1 cellular context compared by ENCODE assay signal in the genomic region with DNA sequence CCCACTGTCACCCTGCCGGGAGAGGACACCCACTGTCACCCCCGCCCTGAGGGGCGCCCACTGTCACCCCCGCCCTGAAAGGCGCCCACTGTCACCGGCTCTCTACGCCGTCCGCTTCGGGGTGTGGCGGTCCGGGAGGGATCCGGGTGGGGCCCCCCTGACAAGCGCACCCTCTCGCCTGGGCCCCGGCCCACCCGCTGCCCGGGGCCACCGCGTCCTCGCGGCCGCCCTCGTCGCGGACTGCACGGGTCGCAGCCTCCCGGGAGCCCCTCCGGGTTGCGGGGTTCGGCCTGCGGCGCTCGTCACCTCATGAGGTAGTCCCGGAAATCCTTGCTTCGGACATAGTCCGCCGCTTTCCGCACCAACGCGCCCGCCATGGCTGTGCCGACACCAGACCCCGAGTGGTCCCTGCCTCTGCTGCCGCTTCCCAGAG.
A peak's percentile ranks its signal among the peaks of the same experiment; 100 is the strongest.
TF ChIP-seq lines count a peak whose summit lies in the region.

No MANE protein-coding gene starts in this region.

TF ChIP-seq in K562, 482 proteins besides CTCF, POLR2A, EP300 and RAD21 (continued from another document and continues in another):
- TF ChIP-seq ZNF318 (IDR thresholded peaks at IDR 0.05; ENCODE audit: borderline replicate concordance in 1 of 2, low read depth in 1 of 2) (no peak), RFX5 (IDR thresholded peaks at IDR 0.05; ENCODE audit: low read depth, low read length) (no peak), CREB3 (tag; conservative IDR thresholded peaks at IDR 0.05; ENCODE audit: low read depth) (no peak), UBTF (IDR thresholded peaks at IDR 0.05; ENCODE audit: borderline replicate concordance in 1 of 2, low read depth in 2 of 2, low read length in 2 of 2) (no peak), DIDO1 (tag; IDR thresholded peaks at IDR 0.05; ENCODE audit: low read depth) (no peak), ZKSCAN1 (IDR thresholded peaks at IDR 0.05; ENCODE audit: low read depth, low read length) (no peak), PHF20 (IDR thresholded peaks at IDR 0.05; ENCODE audit: partially characterized antibody) (no peak), NFRKB (IDR thresholded peaks at IDR 0.05; ENCODE audit: low read depth) (no peak), ZBTB7A (IDR thresholded peaks at IDR 0.05; ENCODE audit: borderline replicate concordance, control insufficient read depth, low read depth, low read length) (peak; percentile 89), ZNF3 (CRISPR knock-in tag; IDR thresholded peaks at IDR 0.05) (no peak), ZNF395 (CRISPR knock-in tag; IDR thresholded peaks at IDR 0.05) (0 out of 2 replicates have a peak, but pooled peaks have one; percentile 18), ILK (tag; IDR thresholded peaks at IDR 0.05; ENCODE audit: borderline replicate concordance, low read depth) (no peak), ZNF133 (CRISPR knock-in tag; IDR thresholded peaks at IDR 0.05) (no peak), GTF2E2 (tag; IDR thresholded peaks at IDR 0.05) (no peak), NFIC (IDR thresholded peaks at IDR 0.05) (no peak), ZBTB49 (CRISPR knock-in tag; IDR thresholded peaks at IDR 0.05; ENCODE audit: borderline replicate concordance) (0 out of 2 replicates have a peak, but pooled peaks have one; percentile 22), TEAD4 (IDR thresholded peaks at IDR 0.05; ENCODE audit: low read length) (no peak), TEAD4 (CRISPR knock-in tag; IDR thresholded peaks at IDR 0.05; ENCODE audit: borderline replicate concordance) (peak; percentile 41; the same call in 1 of the 2 replicates), GABPA (tag; conservative IDR thresholded peaks at IDR 0.05; ENCODE audit: low read depth) (no peak), ZNF143 (CRISPR knock-in tag; IDR thresholded peaks at IDR 0.05) (no peak), ZNF431 (CRISPR knock-in tag; IDR thresholded peaks at IDR 0.05) (no peak), PHF21A (IDR thresholded peaks at IDR 0.05; ENCODE audit: borderline replicate concordance, low read depth) (0 out of 2 replicates have a peak, but pooled peaks have one; percentile 9), NCOA1 (IDR thresholded peaks at IDR 0.05; ENCODE audit: low read depth) (no peak), ELF1 (tag; IDR thresholded peaks at IDR 0.05) (0 out of 2 replicates have a peak, but pooled peaks have one; percentile 5), ZNF184 (CRISPR knock-in tag; IDR thresholded peaks at IDR 0.05) (no peak), KDM1A (IDR thresholded peaks at IDR 0.05) (no peak), PRMT5 (CRISPR knock-in tag; IDR thresholded peaks at IDR 0.05) (no peak), PHF8 (IDR thresholded peaks at IDR 0.05; ENCODE audit: borderline replicate concordance, low read length) (peak; percentile 75; the same call in 1 of the 2 replicates), KLF16 (IDR thresholded peaks at IDR 0.05) (no peak)
- TF ChIP-seq, protein P1, sequence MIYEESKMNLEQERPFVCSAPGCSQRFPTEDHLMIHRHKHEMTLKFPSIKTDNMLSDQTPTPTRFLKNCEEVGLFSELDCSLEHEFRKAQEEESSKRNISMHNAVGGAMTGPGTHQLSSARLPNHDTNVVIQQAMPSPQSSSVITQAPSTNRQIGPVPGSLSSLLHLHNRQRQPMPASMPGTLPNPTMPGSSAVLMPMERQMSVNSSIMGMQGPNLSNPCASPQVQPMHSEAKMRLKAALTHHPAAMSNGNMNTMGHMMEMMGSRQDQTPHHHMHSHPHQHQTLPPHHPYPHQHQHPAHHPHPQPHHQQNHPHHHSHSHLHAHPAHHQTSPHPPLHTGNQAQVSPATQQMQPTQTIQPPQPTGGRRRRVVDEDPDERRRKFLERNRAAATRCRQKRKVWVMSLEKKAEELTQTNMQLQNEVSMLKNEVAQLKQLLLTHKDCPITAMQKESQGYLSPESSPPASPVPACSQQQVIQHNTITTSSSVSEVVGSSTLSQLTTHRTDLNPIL (CRISPR knock-in tag; IDR thresholded peaks at IDR 0.05), result no peak
- TF ChIP-seq, protein P2, sequence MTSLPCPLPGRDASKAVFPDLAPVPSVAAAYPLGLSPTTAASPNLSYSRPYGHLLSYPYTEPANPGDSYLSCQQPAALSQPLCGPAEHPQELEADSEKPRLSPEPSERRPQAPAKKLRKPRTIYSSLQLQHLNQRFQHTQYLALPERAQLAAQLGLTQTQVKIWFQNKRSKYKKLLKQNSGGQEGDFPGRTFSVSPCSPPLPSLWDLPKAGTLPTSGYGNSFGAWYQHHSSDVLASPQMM (CRISPR knock-in tag; IDR thresholded peaks at IDR 0.05), result no peak
- TF ChIP-seq, protein P3, sequence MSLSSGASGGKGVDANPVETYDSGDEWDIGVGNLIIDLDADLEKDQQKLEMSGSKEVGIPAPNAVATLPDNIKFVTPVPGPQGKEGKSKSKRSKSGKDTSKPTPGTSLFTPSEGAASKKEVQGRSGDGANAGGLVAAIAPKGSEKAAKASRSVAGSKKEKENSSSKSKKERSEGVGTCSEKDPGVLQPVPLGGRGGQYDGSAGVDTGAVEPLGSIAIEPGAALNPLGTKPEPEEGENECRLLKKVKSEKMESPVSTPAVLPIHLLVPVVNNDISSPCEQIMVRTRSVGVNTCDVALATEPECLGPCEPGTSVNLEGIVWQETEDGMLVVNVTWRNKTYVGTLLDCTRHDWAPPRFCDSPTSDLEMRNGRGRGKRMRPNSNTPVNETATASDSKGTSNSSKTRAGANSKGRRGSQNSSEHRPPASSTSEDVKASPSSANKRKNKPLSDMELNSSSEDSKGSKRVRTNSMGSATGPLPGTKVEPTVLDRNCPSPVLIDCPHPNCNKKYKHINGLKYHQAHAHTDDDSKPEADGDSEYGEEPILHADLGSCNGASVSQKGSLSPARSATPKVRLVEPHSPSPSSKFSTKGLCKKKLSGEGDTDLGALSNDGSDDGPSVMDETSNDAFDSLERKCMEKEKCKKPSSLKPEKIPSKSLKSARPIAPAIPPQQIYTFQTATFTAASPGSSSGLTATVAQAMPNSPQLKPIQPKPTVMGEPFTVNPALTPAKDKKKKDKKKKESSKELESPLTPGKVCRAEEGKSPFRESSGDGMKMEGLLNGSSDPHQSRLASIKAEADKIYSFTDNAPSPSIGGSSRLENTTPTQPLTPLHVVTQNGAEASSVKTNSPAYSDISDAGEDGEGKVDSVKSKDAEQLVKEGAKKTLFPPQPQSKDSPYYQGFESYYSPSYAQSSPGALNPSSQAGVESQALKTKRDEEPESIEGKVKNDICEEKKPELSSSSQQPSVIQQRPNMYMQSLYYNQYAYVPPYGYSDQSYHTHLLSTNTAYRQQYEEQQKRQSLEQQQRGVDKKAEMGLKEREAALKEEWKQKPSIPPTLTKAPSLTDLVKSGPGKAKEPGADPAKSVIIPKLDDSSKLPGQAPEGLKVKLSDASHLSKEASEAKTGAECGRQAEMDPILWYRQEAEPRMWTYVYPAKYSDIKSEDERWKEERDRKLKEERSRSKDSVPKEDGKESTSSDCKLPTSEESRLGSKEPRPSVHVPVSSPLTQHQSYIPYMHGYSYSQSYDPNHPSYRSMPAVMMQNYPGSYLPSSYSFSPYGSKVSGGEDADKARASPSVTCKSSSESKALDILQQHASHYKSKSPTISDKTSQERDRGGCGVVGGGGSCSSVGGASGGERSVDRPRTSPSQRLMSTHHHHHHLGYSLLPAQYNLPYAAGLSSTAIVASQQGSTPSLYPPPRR (CRISPR knock-in tag; IDR thresholded peaks at IDR 0.05; ENCODE audit: borderline replicate concordance), result 0 out of 2 replicates have a peak, but pooled peaks have one; percentile 54
